ENCODE assay signal across 10 cellular contexts in the genomic region with DNA sequence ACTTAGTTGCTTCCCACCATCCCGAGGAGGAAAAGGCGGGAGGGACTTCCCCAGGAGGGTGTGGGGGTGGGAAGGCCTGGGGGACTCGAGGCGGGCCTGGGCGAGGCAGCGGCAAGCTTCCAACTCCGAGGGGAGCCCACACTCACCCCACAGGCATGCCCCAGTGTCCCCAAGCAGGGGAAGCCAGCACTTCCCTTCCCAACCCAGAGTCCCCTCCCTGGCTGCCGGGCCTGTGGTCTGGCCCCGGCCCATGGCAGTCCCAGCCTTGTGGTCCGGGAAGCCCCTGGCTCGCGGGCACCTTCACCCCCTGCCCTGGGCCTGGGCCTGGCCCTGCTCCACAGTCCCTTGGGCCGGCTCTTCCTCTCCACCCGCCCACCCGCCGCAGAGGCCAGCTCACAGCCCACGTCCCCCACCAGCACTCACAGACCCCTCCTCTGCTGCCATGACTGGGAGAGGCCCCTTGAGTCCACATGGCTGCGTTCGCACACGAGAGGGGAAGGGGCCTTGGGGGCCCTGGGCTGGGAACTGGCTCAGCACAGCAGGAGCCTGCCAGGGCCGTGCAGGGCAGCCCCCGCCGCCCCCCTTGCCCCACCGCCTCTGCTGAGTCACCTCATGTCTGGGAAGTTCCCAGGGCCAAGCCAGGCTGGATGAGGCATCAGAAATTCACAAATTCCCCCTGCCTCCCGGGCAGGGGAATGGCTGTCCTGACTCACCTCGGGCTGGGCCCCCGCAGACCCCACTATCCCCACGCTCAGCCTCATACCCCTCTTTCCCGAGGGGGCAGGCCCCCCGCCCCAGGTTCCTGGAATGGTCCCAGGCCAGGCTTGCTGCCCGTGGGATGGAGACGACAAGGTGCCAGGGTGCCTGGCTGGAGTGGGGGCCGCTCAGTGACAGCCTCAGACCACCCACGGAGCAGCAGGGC. TPM values are rescaled to one million over a fixed set of nuclear protein-coding genes. Genes with fewer than 3 reads are reported as not detected.
A peak's percentile ranks its signal among the peaks of the same experiment; 100 is the strongest.
DNase-seq lines count a peak whose midpoint lies in the region; ATAC-seq and TF ChIP-seq lines count a peak whose summit lies in the region.
"Had no signal": no experiment of that assay in that cellular context is flagged by ENCODE, and none has a peak within 500 bp of the region (broad histone marks: within the 10 kb centered on the region; RNA-seq: fewer than 3 reads in every experiment).

No MANE protein-coding gene starts in this region.

- H3K9me3 Mint-ChIP-seq in activated CD4-positive, alpha-beta memory T cell treated with anti-CD3 and anti-CD28 coated beads, Interleukin-2, amount 10 ng/mL, durations not matched to agents 7 days and 5 days, result no peaks in the 10 kb centered on the region
- H3K9me3 Mint-ChIP-seq: IgD-negative memory B cell had no signal

- H3K27ac ChIP-seq in AG04450 (ENCODE audit: low read depth, low read length) (peak overlapping the region; percentile 97), muscle layer of colon (ENCODE audit: low read depth, low read length) (peak overlapping the region; percentile 32)

- peak overlapping the region; percentile 74 for H3K9ac ChIP-seq in NT2/D1 (ENCODE audit: insufficient read length, low read depth)
- no peak overlapping the region for H3K9ac ChIP-seq in muscle layer of colon (ENCODE audit: low read length)

- no peaks in the 10 kb centered on the region for H3K36me3 Mint-ChIP-seq in activated CD4-positive, alpha-beta memory T cell treated with anti-CD3 and anti-CD28 coated beads, Interleukin-2, amount 10 ng/mL, durations not matched to agents 7 days and 5 days (ENCODE audit: low read depth)
- H3K36me3 Mint-ChIP-seq: IgD-negative memory B cell had no signal

- no peaks in the 10 kb centered on the region; the same call in 1 of the 2 replicates for H3K9me3 ChIP-seq in AG04450 (ENCODE audit: control insufficient read depth, insufficient read depth, low read length)
- H3K9me3 ChIP-seq in NT2/D1 (ENCODE audit: insufficient read depth, low read length), result peaks cover 9% of the 10 kb centered on the region; the same call in 1 of the 2 replicates
- no peaks in the 10 kb centered on the region for H3K9me3 ChIP-seq in muscle layer of colon (ENCODE audit: low read length)

- H3K4me1 Mint-ChIP-seq in activated CD4-positive, alpha-beta memory T cell treated with anti-CD3 and anti-CD28 coated beads, Interleukin-2, amount 10 ng/mL, durations not matched to agents 7 days and 5 days, result no peaks in the 10 kb centered on the region

- DNase-seq in AG04450 (ENCODE audit: low read depth, low spot score) (peak; percentile 78), NT2/D1 (ENCODE audit: low read depth, low spot score) (no peak), epithelial cell of proximal tubule (ENCODE audit: low read depth) (peak; percentile 54), NCI-H1417 (lab: John Stamatoyannopoulos, UW) (no peak), NCI-H146 treated with DMSO at 0.1 percent for 48 hours (lab: John Stamatoyannopoulos, UW; ENCODE audit: unreplicated experiment) (no peak)
- DNase-seq in activated CD4-positive, alpha-beta memory T cell treated with anti-CD3 and anti-CD28 coated beads, Interleukin-2, amount 10 ng/mL, durations not matched to agents 7 days and 5 days, result no peak
- DNase-seq: activated effector memory CD4-positive, alpha-beta T cell treated with Interleukin-2 at 50 U/mL for 16 hours had no signal

- ATAC-seq in HG02870 (IDR thresholded peaks at IDR 0.05; ENCODE audit: unreplicated experiment), result no peak

- POLR2A ChIA-PET in AG04450 (lab: Yijun Ruan, JAX), result interaction anchor here (0.7 to 1.0 kb wide), 3 partner anchors 12 to 86 kb away, joined by 3 to 7 read pairs (median 5); no protein-coding TSS in a partner anchor
- POLR2A ChIA-PET in activated CD4-positive, alpha-beta memory T cell treated with anti-CD3 and anti-CD28 coated beads, Interleukin-2, amount 10 ng/mL, durations not matched to agents 7 days and 5 days (lab: Charles Lee), result no interaction called here

- no peak overlapping the region for H3K27ac Mint-ChIP-seq in activated CD4-positive, alpha-beta memory T cell treated with anti-CD3 and anti-CD28 coated beads, Interleukin-2, amount 10 ng/mL, durations not matched to agents 7 days and 5 days
- H3K27ac Mint-ChIP-seq: IgD-negative memory B cell had no signal

- TF ChIP-seq CTCF in AG04450 (IDR thresholded peaks at IDR 0.05; ENCODE audit: low read depth, low read length), result no peak
- TF ChIP-seq CTCF in epithelial cell of proximal tubule (conservative IDR thresholded peaks at IDR 0.05; ENCODE audit: low read depth, low read length), result no peak

- H3K27me3 Mint-ChIP-seq in activated CD4-positive, alpha-beta memory T cell treated with anti-CD3 and anti-CD28 coated beads, Interleukin-2, amount 10 ng/mL, durations not matched to agents 7 days and 5 days, result peaks cover 5% of the 10 kb centered on the region

- peak overlapping the region; percentile 46 for H3K4me3 ChIP-seq in AG04450 (ENCODE audit: low read depth, low read length)
- peak overlapping the region; percentile 18 for H3K4me3 ChIP-seq in NT2/D1 (ENCODE audit: insufficient read length, low read depth)
- H3K4me3 ChIP-seq in epithelial cell of proximal tubule (ENCODE audit: low read depth, low read length), result peak overlapping the region; percentile 46
- H3K4me3 ChIP-seq in muscle layer of colon (ENCODE audit: low read depth in 1 of 2, low read length in 2 of 2), result no peak overlapping the region

- no peak overlapping the region for H3K4me3 Mint-ChIP-seq in activated CD4-positive, alpha-beta memory T cell treated with anti-CD3 and anti-CD28 coated beads, Interleukin-2, amount 10 ng/mL, durations not matched to agents 7 days and 5 days
- H3K4me3 Mint-ChIP-seq: IgD-negative memory B cell had no signal

- peaks cover 42% of the 10 kb centered on the region for H3K4me1 ChIP-seq in NT2/D1 (ENCODE audit: insufficient read depth, insufficient read length)
- H3K4me1 ChIP-seq in muscle layer of colon (ENCODE audit: insufficient read depth, low read length), result peaks cover 61% of the 10 kb centered on the region

- CTCF ChIA-PET in AG04450 (lab: Charles Lee), result interaction anchor here (1.2 kb wide), 1 partner anchor 62 kb away, joined by 4 read pairs; no protein-coding TSS in a partner anchor
- CTCF ChIA-PET in activated CD4-positive, alpha-beta memory T cell treated with anti-CD3 and anti-CD28 coated beads, Interleukin-2, amount 10 ng/mL, durations not matched to agents 7 days and 5 days (lab: Charles Lee), result no interaction called here

- H3K27me3 ChIP-seq in AG04450 (ENCODE audit: control insufficient read depth, insufficient read depth, low read length), result no peaks in the 10 kb centered on the region
- peaks cover 13% of the 10 kb centered on the region for H3K27me3 ChIP-seq in NT2/D1 (ENCODE audit: insufficient read depth, insufficient read length)
- H3K27me3 ChIP-seq in muscle layer of colon (ENCODE audit: control insufficient read depth in 1 of 2, insufficient read depth in 2 of 2, low read length in 2 of 2), result no peaks in the 10 kb centered on the region

- peaks cover 4% of the 10 kb centered on the region for H3K36me3 ChIP-seq in NT2/D1 (ENCODE audit: insufficient read depth, insufficient read length, low read length)
- H3K36me3 ChIP-seq in muscle layer of colon (ENCODE audit: insufficient read depth, low read length), result no peaks in the 10 kb centered on the region

RNA-seq across cellular contexts. Expression of a gene that starts 27.8 kb away (rescaled TPM):
- 1.3 and 2.5 TPM in 2 replicates for polyA plus RNA-seq in AG04450 (2011; rRNA removed)
- 3.3 and 6.3 TPM in 2 replicates for polyA minus RNA-seq in AG04450 (2011; rRNA and poly(A)+ RNA removed)
- total RNA-seq in epithelial cell of proximal tubule, result 4.8 and 6.2 TPM in 2 replicates
- under 1 TPM; 0.15 to 0.18 TPM for total RNA-seq in activated CD4-positive, alpha-beta memory T cell treated with anti-CD3 and anti-CD28 coated beads, Interleukin-2, amount 10 ng/mL, durations not matched to agents 7 days and 5 days
- polyA plus RNA-seq: IgD-negative memory B cell had no signal

Comparison
In these comparisons a context has a peak if more than half of its experiments do, and no peak if none do; other contexts are left out.
1. DNase-seq: peak in AG04450 (single experiment) and epithelial cell of proximal tubule (single experiment); none in NT2/D1 (single experiment), activated CD4-positive, alpha-beta memory T cell treated with anti-CD3 and anti-CD28 coated beads, Interleukin-2, amount 10 ng/mL, durations not matched to agents 7 days and 5 days (single experiment), NCI-H1417 (0 of 3) and NCI-H146 treated with DMSO at 0.1 percent for 48 hours (single experiment).
2. H3K4me3 ChIP-seq: peak in AG04450 (single experiment), NT2/D1 (single experiment) and epithelial cell of proximal tubule (single experiment); none in muscle layer of colon (0 of 2).